1 cellular context compared by ENCODE assay signal in the genomic region with DNA sequence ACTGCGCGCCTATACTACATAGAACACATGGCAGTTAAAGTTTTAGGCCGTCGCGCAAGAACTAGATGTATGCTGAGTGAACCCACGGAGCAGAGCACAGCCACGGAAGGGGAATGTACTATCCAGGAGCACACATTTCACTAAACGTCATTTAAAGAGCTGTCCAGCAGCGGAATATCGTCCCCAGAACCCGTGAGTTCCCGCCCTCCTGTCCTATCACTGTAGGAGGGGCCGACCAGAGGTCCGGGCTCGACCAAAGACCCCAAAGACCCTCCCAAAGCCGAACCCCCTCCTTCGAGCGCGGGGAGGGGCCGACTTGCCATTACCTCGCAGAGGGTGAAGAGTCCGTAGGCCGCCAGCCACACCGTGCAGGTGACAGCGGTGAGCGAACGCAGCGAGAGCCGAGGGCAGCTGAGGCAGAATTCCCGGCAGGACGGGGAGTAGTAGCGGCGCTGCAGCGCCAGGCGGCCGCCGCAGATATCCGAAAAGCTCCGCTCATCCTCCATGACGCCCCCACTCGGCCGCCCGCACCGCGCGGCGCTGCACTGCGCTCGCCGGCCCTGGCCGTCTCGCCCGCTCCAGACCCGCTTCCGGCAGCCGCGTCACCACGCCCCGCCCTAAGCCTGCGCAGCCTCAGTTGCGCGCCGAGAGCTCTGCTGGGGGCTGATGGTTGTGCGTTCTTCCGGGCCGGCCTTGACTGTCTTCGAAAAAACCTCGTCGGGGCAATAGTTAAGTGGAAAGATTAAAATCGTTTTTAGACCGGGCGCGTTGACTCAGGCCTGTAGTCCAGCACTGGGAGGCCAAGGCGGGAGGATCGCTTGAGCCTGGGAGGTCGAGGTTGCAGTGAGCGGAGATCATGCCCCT.
TF ChIP-seq lines count a peak whose summit lies in the region.

A gene with protein sequence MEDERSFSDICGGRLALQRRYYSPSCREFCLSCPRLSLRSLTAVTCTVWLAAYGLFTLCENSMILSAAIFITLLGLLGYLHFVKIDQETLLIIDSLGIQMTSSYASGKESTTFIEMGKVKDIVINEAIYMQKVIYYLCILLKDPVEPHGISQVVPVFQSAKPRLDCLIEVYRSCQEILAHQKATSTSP (minus strand): TSS at position 571 of the 864 bp plus-strand sequence. CDS start 65 bp downstream, at position 506.

TF ChIP-seq in HepG2, 621 proteins besides CTCF, POLR2A, EP300 and RAD21 (continued from another document and continues in another):
- TF ChIP-seq, protein P1, sequence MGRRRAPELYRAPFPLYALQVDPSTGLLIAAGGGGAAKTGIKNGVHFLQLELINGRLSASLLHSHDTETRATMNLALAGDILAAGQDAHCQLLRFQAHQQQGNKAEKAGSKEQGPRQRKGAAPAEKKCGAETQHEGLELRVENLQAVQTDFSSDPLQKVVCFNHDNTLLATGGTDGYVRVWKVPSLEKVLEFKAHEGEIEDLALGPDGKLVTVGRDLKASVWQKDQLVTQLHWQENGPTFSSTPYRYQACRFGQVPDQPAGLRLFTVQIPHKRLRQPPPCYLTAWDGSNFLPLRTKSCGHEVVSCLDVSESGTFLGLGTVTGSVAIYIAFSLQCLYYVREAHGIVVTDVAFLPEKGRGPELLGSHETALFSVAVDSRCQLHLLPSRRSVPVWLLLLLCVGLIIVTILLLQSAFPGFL (CRISPR knock-in tag; IDR thresholded peaks at IDR 0.05): no peak
- TF ChIP-seq ZNF350 (CRISPR knock-in tag; IDR thresholded peaks at IDR 0.05; ENCODE audit: borderline replicate concordance, low read depth): no peak; the same call in 1 of the 2 replicates
- no peak for TF ChIP-seq IRF1 (CRISPR knock-in tag; IDR thresholded peaks at IDR 0.05; ENCODE audit: low read depth)
- TF ChIP-seq ETV5 (CRISPR knock-in tag; IDR thresholded peaks at IDR 0.05; ENCODE audit: borderline replicate concordance): peak; percentile 89
- TF ChIP-seq ARHGAP35 (CRISPR knock-in tag; IDR thresholded peaks at IDR 0.05; ENCODE audit: borderline replicate concordance): no peak
- TF ChIP-seq NONO (IDR thresholded peaks at IDR 0.05): no peak
- peak; percentile 76 for TF ChIP-seq NONO (CRISPR knock-in tag; conservative IDR thresholded peaks at IDR 0.05)
- TF ChIP-seq ZNF256 (CRISPR knock-in tag; conservative IDR thresholded peaks at IDR 0.05): no peak
- TF ChIP-seq ZBTB8A (CRISPR knock-in tag; IDR thresholded peaks at IDR 0.05; ENCODE audit: borderline replicate concordance, low read depth): no peak
- TF ChIP-seq ZNF543 (CRISPR knock-in tag; IDR thresholded peaks at IDR 0.05): 0 out of 2 replicates have a peak, but pooled peaks have one; percentile 38
- TF ChIP-seq, protein P2, sequence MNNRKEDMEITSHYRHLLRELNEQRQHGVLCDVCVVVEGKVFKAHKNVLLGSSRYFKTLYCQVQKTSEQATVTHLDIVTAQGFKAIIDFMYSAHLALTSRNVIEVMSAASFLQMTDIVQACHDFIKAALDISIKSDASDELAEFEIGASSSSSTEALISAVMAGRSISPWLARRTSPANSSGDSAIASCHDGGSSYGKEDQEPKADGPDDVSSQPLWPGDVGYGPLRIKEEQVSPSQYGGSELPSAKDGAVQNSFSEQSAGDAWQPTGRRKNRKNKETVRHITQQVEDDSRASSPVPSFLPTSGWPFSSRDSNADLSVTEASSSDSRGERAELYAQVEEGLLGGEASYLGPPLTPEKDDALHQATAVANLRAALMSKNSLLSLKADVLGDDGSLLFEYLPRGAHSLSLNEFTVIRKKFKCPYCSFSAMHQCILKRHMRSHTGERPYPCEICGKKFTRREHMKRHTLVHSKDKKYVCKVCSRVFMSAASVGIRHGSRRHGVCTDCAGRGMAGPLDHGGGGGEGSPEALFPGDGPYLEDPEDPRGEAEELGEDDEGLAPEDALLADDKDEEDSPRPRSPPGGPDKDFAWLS (CRISPR knock-in tag; IDR thresholded peaks at IDR 0.05; ENCODE audit: borderline replicate concordance): no peak
- no peak for TF ChIP-seq NR2F2 (IDR thresholded peaks at IDR 0.05; ENCODE audit: borderline replicate concordance, low read depth)
- TF ChIP-seq ZNF567 (CRISPR knock-in tag; IDR thresholded peaks at IDR 0.05; ENCODE audit: borderline replicate concordance): no peak
- TF ChIP-seq PRMT3 (CRISPR knock-in tag; IDR thresholded peaks at IDR 0.05; ENCODE audit: borderline replicate concordance, low read depth): no peak
- TF ChIP-seq ZNF232 (CRISPR knock-in tag; IDR thresholded peaks at IDR 0.05; ENCODE audit: borderline replicate concordance): peak; percentile 68; the same call in 1 of the 2 replicates
- no peak for TF ChIP-seq GTF2F1 (IDR thresholded peaks at IDR 0.05; ENCODE audit: low read length)
- TF ChIP-seq HOXA5 (CRISPR knock-in tag; IDR thresholded peaks at IDR 0.05): no peak
- no peak for TF ChIP-seq CAMTA2 (CRISPR knock-in tag; IDR thresholded peaks at IDR 0.05; ENCODE audit: borderline replicate concordance)
- TF ChIP-seq ZC3H4 (CRISPR knock-in tag; IDR thresholded peaks at IDR 0.05; ENCODE audit: borderline replicate concordance): no peak
- TF ChIP-seq CEBPZ (IDR thresholded peaks at IDR 0.05; ENCODE audit: low read length): no peak
- TF ChIP-seq ZNF577 (CRISPR knock-in tag; IDR thresholded peaks at IDR 0.05; ENCODE audit: borderline replicate concordance, low read depth): no peak
- TF ChIP-seq MYC (CRISPR knock-in tag; IDR thresholded peaks at IDR 0.05; ENCODE audit: borderline replicate concordance): peak; percentile 55; the same call in 1 of the 2 replicates
- no peak for TF ChIP-seq THYN1 (CRISPR knock-in tag; IDR thresholded peaks at IDR 0.05; ENCODE audit: borderline replicate concordance, low read depth)
- TF ChIP-seq SAP130 (CRISPR knock-in tag; IDR thresholded peaks at IDR 0.05; ENCODE audit: low read depth): peak; percentile 91
- no peak for TF ChIP-seq ZFP62 (CRISPR knock-in tag; IDR thresholded peaks at IDR 0.05)
- TF ChIP-seq ZNF224 (CRISPR knock-in tag; IDR thresholded peaks at IDR 0.05): no peak
- TF ChIP-seq PHF5A (CRISPR knock-in tag; IDR thresholded peaks at IDR 0.05; ENCODE audit: low read depth, unreplicated experiment): no peak
- no peak for TF ChIP-seq FIP1L1 (IDR thresholded peaks at IDR 0.05; ENCODE audit: borderline replicate concordance, insufficient read depth, low read depth, low read length)
- TF ChIP-seq MLXIP (CRISPR knock-in tag; IDR thresholded peaks at IDR 0.05; ENCODE audit: borderline replicate concordance): no peak
- no peak for TF ChIP-seq ZNF225 (CRISPR knock-in tag; IDR thresholded peaks at IDR 0.05)
- peak; percentile 91 for TF ChIP-seq ZNF501 (CRISPR knock-in tag; IDR thresholded peaks at IDR 0.05)
- TF ChIP-seq SKI (IDR thresholded peaks at IDR 0.05; ENCODE audit: partially characterized antibody): peak; percentile 64
- TF ChIP-seq PLRG1 (conservative IDR thresholded peaks at IDR 0.05): no peak
- TF ChIP-seq MZF1 (CRISPR knock-in tag; IDR thresholded peaks at IDR 0.05; ENCODE audit: borderline replicate concordance): no peak
- TF ChIP-seq WIZ (CRISPR knock-in tag; IDR thresholded peaks at IDR 0.05): 0 out of 2 replicates have a peak, but pooled peaks have one; percentile 64
- TF ChIP-seq FOXM1 (CRISPR knock-in tag; IDR thresholded peaks at IDR 0.05): no peak
- TF ChIP-seq EEA1 (CRISPR knock-in tag; IDR thresholded peaks at IDR 0.05; ENCODE audit: borderline replicate concordance): peak; percentile 31; the same call in 1 of the 2 replicates
- 0 out of 2 replicates have a peak, but pooled peaks have one; percentile 47 for TF ChIP-seq ZNF749 (CRISPR knock-in tag; IDR thresholded peaks at IDR 0.05; ENCODE audit: borderline replicate concordance)
- TF ChIP-seq, protein P3, sequence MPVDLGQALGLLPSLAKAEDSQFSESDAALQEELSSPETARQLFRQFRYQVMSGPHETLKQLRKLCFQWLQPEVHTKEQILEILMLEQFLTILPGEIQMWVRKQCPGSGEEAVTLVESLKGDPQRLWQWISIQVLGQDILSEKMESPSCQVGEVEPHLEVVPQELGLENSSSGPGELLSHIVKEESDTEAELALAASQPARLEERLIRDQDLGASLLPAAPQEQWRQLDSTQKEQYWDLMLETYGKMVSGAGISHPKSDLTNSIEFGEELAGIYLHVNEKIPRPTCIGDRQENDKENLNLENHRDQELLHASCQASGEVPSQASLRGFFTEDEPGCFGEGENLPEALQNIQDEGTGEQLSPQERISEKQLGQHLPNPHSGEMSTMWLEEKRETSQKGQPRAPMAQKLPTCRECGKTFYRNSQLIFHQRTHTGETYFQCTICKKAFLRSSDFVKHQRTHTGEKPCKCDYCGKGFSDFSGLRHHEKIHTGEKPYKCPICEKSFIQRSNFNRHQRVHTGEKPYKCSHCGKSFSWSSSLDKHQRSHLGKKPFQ (CRISPR knock-in tag; IDR thresholded peaks at IDR 0.05; ENCODE audit: insufficient replicate concordance): no peak
- no peak; the same call in 1 of the 2 replicates for TF ChIP-seq KLF6 (CRISPR knock-in tag; IDR thresholded peaks at IDR 0.05)
- no peak for TF ChIP-seq HNF4G (IDR thresholded peaks at IDR 0.05; ENCODE audit: borderline replicate concordance, low read depth, low read length)
- no peak for TF ChIP-seq HNF4G (CRISPR knock-in tag; IDR thresholded peaks at IDR 0.05; ENCODE audit: borderline replicate concordance, low read depth)
- TF ChIP-seq ZNF329 (CRISPR knock-in tag; IDR thresholded peaks at IDR 0.05; ENCODE audit: low read depth): no peak
- peak; percentile 79; the same call in 1 of the 2 replicates for TF ChIP-seq ZNF614 (CRISPR knock-in tag; IDR thresholded peaks at IDR 0.05; ENCODE audit: borderline replicate concordance)
- TF ChIP-seq, protein P4, sequence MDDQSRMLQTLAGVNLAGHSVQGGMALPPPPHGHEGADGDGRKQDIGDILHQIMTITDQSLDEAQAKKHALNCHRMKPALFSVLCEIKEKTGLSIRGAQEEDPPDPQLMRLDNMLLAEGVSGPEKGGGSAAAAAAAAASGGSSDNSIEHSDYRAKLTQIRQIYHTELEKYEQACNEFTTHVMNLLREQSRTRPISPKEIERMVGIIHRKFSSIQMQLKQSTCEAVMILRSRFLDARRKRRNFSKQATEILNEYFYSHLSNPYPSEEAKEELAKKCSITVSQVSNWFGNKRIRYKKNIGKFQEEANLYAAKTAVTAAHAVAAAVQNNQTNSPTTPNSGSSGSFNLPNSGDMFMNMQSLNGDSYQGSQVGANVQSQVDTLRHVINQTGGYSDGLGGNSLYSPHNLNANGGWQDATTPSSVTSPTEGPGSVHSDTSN (CRISPR knock-in tag; IDR thresholded peaks at IDR 0.05; ENCODE audit: borderline replicate concordance): no peak
- no peak; the same call in 1 of the 2 replicates for TF ChIP-seq ZNF766 (CRISPR knock-in tag; IDR thresholded peaks at IDR 0.05; ENCODE audit: borderline replicate concordance)
- 0 out of 2 replicates have a peak, but pooled peaks have one; percentile 22 for TF ChIP-seq HIVEP1 (CRISPR knock-in tag; IDR thresholded peaks at IDR 0.05)
- TF ChIP-seq, protein P5, sequence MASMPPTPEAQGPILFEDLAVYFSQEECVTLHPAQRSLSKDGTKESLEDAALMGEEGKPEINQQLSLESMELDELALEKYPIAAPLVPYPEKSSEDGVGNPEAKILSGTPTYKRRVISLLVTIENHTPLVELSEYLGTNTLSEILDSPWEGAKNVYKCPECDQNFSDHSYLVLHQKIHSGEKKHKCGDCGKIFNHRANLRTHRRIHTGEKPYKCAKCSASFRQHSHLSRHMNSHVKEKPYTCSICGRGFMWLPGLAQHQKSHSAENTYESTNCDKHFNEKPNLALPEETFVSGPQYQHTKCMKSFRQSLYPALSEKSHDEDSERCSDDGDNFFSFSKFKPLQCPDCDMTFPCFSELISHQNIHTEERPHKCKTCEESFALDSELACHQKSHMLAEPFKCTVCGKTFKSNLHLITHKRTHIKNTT (CRISPR knock-in tag; IDR thresholded peaks at IDR 0.05): no peak
- peak; percentile 78 for TF ChIP-seq SALL1 (CRISPR knock-in tag; IDR thresholded peaks at IDR 0.05)
- peak; percentile 43 for TF ChIP-seq IKZF4 (CRISPR knock-in tag; IDR thresholded peaks at IDR 0.05; ENCODE audit: borderline replicate concordance, low read depth, not compliant biosample characterization)
